25 cellular contexts compared by ENCODE assay signal in genomic region chr9:92685022-92685421, GRCh38. TPM values are rescaled to one million over a fixed set of nuclear protein-coding genes. Genes with fewer than 3 reads are reported as not detected.
DNase-seq lines count a peak whose midpoint lies in the region; TF ChIP-seq lines count a peak whose summit lies in the region.
"Had no signal": no experiment of that assay in that cellular context is flagged by ENCODE, and none has a peak within 500 bp of the region (broad histone marks: within the 10 kb centered on the region; RNA-seq: fewer than 3 reads in every experiment).

No MANE protein-coding gene starts in this region.

- H3K79me2 ChIP-seq in DOHH2 (ENCODE audit: control insufficient read depth, low read length) (no peaks in the 10 kb centered on the region), SU-DHL-6 (ENCODE audit: insufficient read depth, low read length) (no peaks in the 10 kb centered on the region)

- H3K9ac ChIP-seq in SU-DHL-6 (ENCODE audit: low read length) = no peak overlapping the region
- no peak overlapping the region for H3K9ac ChIP-seq in endodermal cell (ENCODE audit: extremely low read depth, low read length, poor library complexity, severe bottlenecking)
- H3K9ac ChIP-seq: BLaER1, GM23248 had no signal

- H3K27ac Mint-ChIP-seq in endodermal cell = no peak overlapping the region
- H3K27ac Mint-ChIP-seq: HFFc6 had no signal

- no peak overlapping the region for H3K4me3 Mint-ChIP-seq in endodermal cell
- H3K4me3 Mint-ChIP-seq: CD4-positive, CD25-positive, alpha-beta regulatory T cell; H9; HFFc6 had no signal

- H3K9me3 Mint-ChIP-seq in endodermal cell = peaks cover 3% of the 10 kb centered on the region

- H3K27me3 Mint-ChIP-seq in endodermal cell (ENCODE audit: insufficient read depth) = peaks cover 2% of the 10 kb centered on the region
- H3K27me3 Mint-ChIP-seq: CD4-positive, CD25-positive, alpha-beta regulatory T cell had no signal

- no peaks in the 10 kb centered on the region for H3K9me3 ChIP-seq in DOHH2 (ENCODE audit: control insufficient read depth, insufficient read depth, low read length)
- H3K9me3 ChIP-seq in HEK293 (ENCODE audit: control insufficient read depth, insufficient read depth, low read depth, low read length) = no peaks in the 10 kb centered on the region
- H3K9me3 ChIP-seq in SU-DHL-6 (ENCODE audit: insufficient read depth, low read length) = no peaks in the 10 kb centered on the region
- peaks cover 4% of the 10 kb centered on the region for H3K9me3 ChIP-seq in endodermal cell (ENCODE audit: control insufficient read depth, low read length)
- H3K9me3 ChIP-seq: MG63 had no signal

- CTCF ChIA-PET in HEK293 (lab: Yijun Ruan, JAX) = no interaction called here

- H3K27ac ChIP-seq in DOHH2 (ENCODE audit: low read depth, low read length) (no peak overlapping the region), HEK293 (ENCODE audit: extremely low read depth, low read depth, low read length) (no peak overlapping the region), SU-DHL-6 (ENCODE audit: low read depth, low read length) (peak overlapping the region; percentile 53), endodermal cell (ENCODE audit: low read depth, low read length) (no peak overlapping the region)
- H3K27ac ChIP-seq: BLaER1, GM23248, PC-9, SJCRH30 had no signal

- WGBS in endodermal cell (ENCODE audit: insufficient coverage in 1 of 2, insufficient read length in 1 of 2), 2 experiments = 85 to 90% methylated on average over 5 of the region's 5 CpGs

- H3F3A ChIP-seq in DOHH2 (ENCODE audit: control insufficient read depth, insufficient read depth) (no peaks in the 10 kb centered on the region), SU-DHL-6 (ENCODE audit: insufficient read depth) (no peaks in the 10 kb centered on the region)

- no peaks in the 10 kb centered on the region for H3K4me1 Mint-ChIP-seq in endodermal cell

- H3K27me3 ChIP-seq in DOHH2 (ENCODE audit: control insufficient read depth, low read length) = no peaks in the 10 kb centered on the region
- H3K27me3 ChIP-seq in SU-DHL-6 (ENCODE audit: low read length) = no peaks in the 10 kb centered on the region
- H3K27me3 ChIP-seq in endodermal cell (ENCODE audit: control insufficient read depth, insufficient read depth, low read length, poor library complexity, severe bottlenecking) = no peaks in the 10 kb centered on the region
- H3K27me3 ChIP-seq: BLaER1, MG63, SJCRH30 had no signal

- H3K9me2 ChIP-seq in DOHH2 (replicated peaks; ENCODE audit: control insufficient read depth, low read length) (no peaks in the 10 kb centered on the region), SU-DHL-6 (replicated peaks; ENCODE audit: insufficient read depth, low read length) (no peaks in the 10 kb centered on the region)

- POLR2A ChIA-PET in HEK293 (lab: Yijun Ruan, JAX) = interaction anchor here (0.5 kb wide), 1 partner anchor 15 kb away, joined by 3 read pairs; no protein-coding TSS in a partner anchor

- H2AFZ ChIP-seq in SU-DHL-6 (ENCODE audit: low read depth, low read length, severe bottlenecking) = no peak overlapping the region
- H2AFZ ChIP-seq: GM23248, PC-9 had no signal

- no peaks in the 10 kb centered on the region for H3K36me3 ChIP-seq in DOHH2 (ENCODE audit: control insufficient read depth, low read length)
- H3K36me3 ChIP-seq in HEK293 (ENCODE audit: control insufficient read depth in 2 of 2, insufficient read depth in 1 of 2, low read length in 2 of 2) = no peaks in the 10 kb centered on the region
- no peaks in the 10 kb centered on the region for H3K36me3 ChIP-seq in SU-DHL-6 (ENCODE audit: low read length)
- no peaks in the 10 kb centered on the region for H3K36me3 ChIP-seq in endodermal cell (ENCODE audit: control insufficient read depth, insufficient read depth, low read length)
- H3K36me3 ChIP-seq: BLaER1, MG63, SJCRH30 had no signal

- H4K20me1 ChIP-seq in DOHH2 (ENCODE audit: control insufficient read depth, insufficient read depth, low read depth, low read length) = no peaks in the 10 kb centered on the region
- H4K20me1 ChIP-seq in SU-DHL-6 (ENCODE audit: low read depth, low read length) = no peaks in the 10 kb centered on the region
- H4K20me1 ChIP-seq: BLaER1 had no signal

- peak; percentile 70 for DNase-seq in endodermal cell
- no peak for DNase-seq in NCI-H345 treated with DMSO at 0.1 percent for 48 hours (lab: John Stamatoyannopoulos, UW; ENCODE audit: unreplicated experiment)
- DNase-seq in SW 1271 (lab: John Stamatoyannopoulos, UW) = no peak
- DNase-seq in NCI-H69 (lab: John Stamatoyannopoulos, UW) = no peak
- DNase-seq: CD4-positive, CD25-positive, alpha-beta regulatory T cell; DMS53; EL; GDM1; GM23248; H9; HFFc6; KBM-7; MG63; NCI-H1417; NCI-H1694; NCI-H2029 treated with DMSO at 0.1 percent for 48 hours; NCI-H510A treated with DMSO at 0.1 percent for 48 hours; NCI-H748 treated with DMSO at 0.1 percent for 48 hours; PC-9; SJCRH30; T-helper 1 cell had no signal

- H3K4me1 ChIP-seq in DOHH2 (ENCODE audit: control insufficient read depth, low read length) (peaks cover 18% of the 10 kb centered on the region), HEK293 (ENCODE audit: control insufficient read depth, insufficient read depth, low read length) (no peaks in the 10 kb centered on the region), endodermal cell (ENCODE audit: control insufficient read depth, insufficient read depth, low read length) (no peaks in the 10 kb centered on the region)
- H3K4me1 ChIP-seq: SJCRH30 had no signal

- H3K4me2 ChIP-seq in DOHH2 (ENCODE audit: low read length) (peak overlapping the region; percentile 38), SU-DHL-6 (ENCODE audit: low read depth, low read length, poor library complexity, severe bottlenecking) (peak overlapping the region; percentile 24)
- H3K4me2 ChIP-seq: BLaER1, PC-9 had no signal

- peak overlapping the region; percentile 14; the same call in 1 of the 2 replicates for H3K4me3 ChIP-seq in DOHH2 (ENCODE audit: low read length)
- no peak overlapping the region for H3K4me3 ChIP-seq in HEK293 (ENCODE audit: low read depth, low read length)
- H3K4me3 ChIP-seq in SU-DHL-6 (ENCODE audit: insufficient read depth, low read length, poor library complexity, severe bottlenecking) = no peak overlapping the region
- H3K4me3 ChIP-seq in endodermal cell (ENCODE audit: low read length) = no peak overlapping the region
- H3K4me3 ChIP-seq: BLaER1, GM23248, MG63, PC-9, SJCRH30 had no signal

- TF ChIP-seq CTCF in DOHH2 (IDR thresholded peaks at IDR 0.05; ENCODE audit: low read depth, low read length, poor library complexity, severe bottlenecking) (no peak), HEK293 (tag by site-specific recombination; IDR thresholded peaks at IDR 0.05) (no peak), SU-DHL-6 (IDR thresholded peaks at IDR 0.05; ENCODE audit: insufficient read depth, low read length, poor library complexity, severe bottlenecking) (no peak), endodermal cell (conservative IDR thresholded peaks at IDR 0.05) (no peak)

- no peaks in the 10 kb centered on the region for H3K36me3 Mint-ChIP-seq in endodermal cell (ENCODE audit: low read depth)
- H3K36me3 Mint-ChIP-seq: CD4-positive, CD25-positive, alpha-beta regulatory T cell had no signal

TF ChIP-seq in HEK293, 187 proteins besides CTCF, POLR2A, EP300 and RAD21:
- TF ChIP-seq, protein P1, sequence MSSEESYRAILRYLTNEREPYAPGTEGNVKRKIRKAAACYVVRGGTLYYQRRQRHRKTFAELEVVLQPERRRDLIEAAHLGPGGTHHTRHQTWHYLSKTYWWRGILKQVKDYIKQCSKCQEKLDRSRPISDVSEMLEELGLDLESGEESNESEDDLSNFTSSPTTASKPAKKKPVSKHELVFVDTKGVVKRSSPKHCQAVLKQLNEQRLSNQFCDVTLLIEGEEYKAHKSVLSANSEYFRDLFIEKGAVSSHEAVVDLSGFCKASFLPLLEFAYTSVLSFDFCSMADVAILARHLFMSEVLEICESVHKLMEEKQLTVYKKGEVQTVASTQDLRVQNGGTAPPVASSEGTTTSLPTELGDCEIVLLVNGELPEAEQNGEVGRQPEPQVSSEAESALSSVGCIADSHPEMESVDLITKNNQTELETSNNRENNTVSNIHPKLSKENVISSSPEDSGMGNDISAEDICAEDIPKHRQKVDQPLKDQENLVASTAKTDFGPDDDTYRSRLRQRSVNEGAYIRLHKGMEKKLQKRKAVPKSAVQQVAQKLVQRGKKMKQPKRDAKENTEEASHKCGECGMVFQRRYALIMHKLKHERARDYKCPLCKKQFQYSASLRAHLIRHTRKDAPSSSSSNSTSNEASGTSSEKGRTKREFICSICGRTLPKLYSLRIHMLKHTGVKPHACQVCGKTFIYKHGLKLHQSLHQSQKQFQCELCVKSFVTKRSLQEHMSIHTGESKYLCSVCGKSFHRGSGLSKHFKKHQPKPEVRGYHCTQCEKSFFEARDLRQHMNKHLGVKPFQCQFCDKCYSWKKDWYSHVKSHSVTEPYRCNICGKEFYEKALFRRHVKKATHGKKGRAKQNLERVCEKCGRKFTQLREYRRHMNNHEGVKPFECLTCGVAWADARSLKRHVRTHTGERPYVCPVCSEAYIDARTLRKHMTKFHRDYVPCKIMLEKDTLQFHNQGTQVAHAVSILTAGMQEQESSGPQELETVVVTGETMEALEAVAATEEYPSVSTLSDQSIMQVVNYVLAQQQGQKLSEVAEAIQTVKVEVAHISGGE (tag by site-specific recombination; conservative IDR thresholded peaks at IDR 0.05; ENCODE audit: low read depth) = no peak
- TF ChIP-seq EGR2 (tag by site-specific recombination; IDR thresholded peaks at IDR 0.05; ENCODE audit: low read depth) (peak; percentile 50), ZFHX2 (tag by site-specific recombination; conservative IDR thresholded peaks at IDR 0.05) (peak; percentile 29; the same call in 1 of the 2 replicates)

RNA-seq across cellular contexts. Expression of gene IPPK, which starts 15.1 kb away (rescaled TPM):
- total RNA-seq in endodermal cell = 1 to 10 TPM; 9.3 TPM
- 8.8 TPM for polyA plus RNA-seq in endodermal cell (2013, experiment 1 of 2)
- polyA plus RNA-seq in endodermal cell (2013, experiment 2 of 2) = 8.6 TPM
